In genomic region chr7:100655908-100656674, GRCh38 we compare ENCODE assay signal across 1 cellular context.
TF ChIP-seq lines count a peak whose summit lies in the region.

ACTL6B (minus strand) TSS chr7:100656448; CDS start chr7:100656354, 94 bp downstream.

TF ChIP-seq in HepG2, 621 proteins besides CTCF, POLR2A, EP300 and RAD21 (continued from another document):
- no peak for TF ChIP-seq CENPBD1 (CRISPR knock-in tag; IDR thresholded peaks at IDR 0.05; ENCODE audit: borderline replicate concordance, low read depth)
- no peak for TF ChIP-seq CCAR2 (optimal IDR thresholded peaks at IDR 0.05; ENCODE audit: low read depth, low read length)
- no peak for TF ChIP-seq DPF2 (CRISPR knock-in tag; IDR thresholded peaks at IDR 0.05; ENCODE audit: borderline replicate concordance, low read depth)
- peak; percentile 62; the same call in 1 of the 2 replicates for TF ChIP-seq ZNF574 (CRISPR knock-in tag; IDR thresholded peaks at IDR 0.05)
- peak; percentile 62; the same call in 1 of the 2 replicates for TF ChIP-seq REL (CRISPR knock-in tag; conservative IDR thresholded peaks at IDR 0.05)
- TF ChIP-seq BATF2 (CRISPR knock-in tag; IDR thresholded peaks at IDR 0.05): peak; percentile 57; the same call in 1 of the 2 replicates
- TF ChIP-seq FOXK2 (IDR thresholded peaks at IDR 0.05): no peak
- TF ChIP-seq MED8 (CRISPR knock-in tag; IDR thresholded peaks at IDR 0.05; ENCODE audit: insufficient replicate concordance): no peak
- 0 out of 2 replicates have a peak, but pooled peaks have one; percentile 21 for TF ChIP-seq RBAK (CRISPR knock-in tag; IDR thresholded peaks at IDR 0.05)
- TF ChIP-seq ZNF543 (CRISPR knock-in tag; IDR thresholded peaks at IDR 0.05): 0 out of 2 replicates have a peak, but pooled peaks have one; percentile 46
- no peak for TF ChIP-seq UBTF (CRISPR knock-in tag; IDR thresholded peaks at IDR 0.05)
- TF ChIP-seq NBN (conservative IDR thresholded peaks at IDR 0.05): no peak
- peak; percentile 71; the same call in 1 of the 2 replicates for TF ChIP-seq THRA (CRISPR knock-in tag; IDR thresholded peaks at IDR 0.05; ENCODE audit: borderline replicate concordance)
- 0 out of 2 replicates have a peak, but pooled peaks have one; percentile 67 for TF ChIP-seq ZNF230 (CRISPR knock-in tag; IDR thresholded peaks at IDR 0.05)
- TF ChIP-seq PREB (CRISPR knock-in tag; IDR thresholded peaks at IDR 0.05): no peak
- TF ChIP-seq MYNN (CRISPR knock-in tag; IDR thresholded peaks at IDR 0.05; ENCODE audit: low read depth): peak; percentile 67; the same call in 1 of the 2 replicates
- no peak for TF ChIP-seq RORA (CRISPR knock-in tag; IDR thresholded peaks at IDR 0.05)
- TF ChIP-seq ZNF772 (CRISPR knock-in tag; IDR thresholded peaks at IDR 0.05): peak; percentile 82; the same call in 1 of the 2 replicates
- no peak for TF ChIP-seq RCOR2 (CRISPR knock-in tag; IDR thresholded peaks at IDR 0.05)
- no peak for TF ChIP-seq RBFOX2 (IDR thresholded peaks at IDR 0.05; ENCODE audit: low read depth, low read length)
- no peak for TF ChIP-seq ZNF121 (CRISPR knock-in tag; IDR thresholded peaks at IDR 0.05)
- peak; percentile 87 for TF ChIP-seq ZNF547 (CRISPR knock-in tag; IDR thresholded peaks at IDR 0.05)
- peak; percentile 85 for TF ChIP-seq ZNF792 (CRISPR knock-in tag; IDR thresholded peaks at IDR 0.05)
- no peak for TF ChIP-seq ZNF431 (CRISPR knock-in tag; IDR thresholded peaks at IDR 0.05; ENCODE audit: borderline replicate concordance, low read depth)
- TF ChIP-seq SOX5 (CRISPR knock-in tag; IDR thresholded peaks at IDR 0.05; ENCODE audit: borderline replicate concordance): peak; percentile 29; the same call in 1 of the 2 replicates
- no peak for TF ChIP-seq ZNF784 (CRISPR knock-in tag; IDR thresholded peaks at IDR 0.05; ENCODE audit: borderline replicate concordance)
- TF ChIP-seq ZNF138 (CRISPR knock-in tag; IDR thresholded peaks at IDR 0.05; ENCODE audit: low read depth): peak; percentile 81
- TF ChIP-seq TMF1 (CRISPR knock-in tag; IDR thresholded peaks at IDR 0.05; ENCODE audit: low read depth): peak; percentile 66; the same call in 1 of the 2 replicates
- no peak for TF ChIP-seq HDAC6 (IDR thresholded peaks at IDR 0.05; ENCODE audit: low read depth, low read length)
- TF ChIP-seq JARID2 (CRISPR knock-in tag; IDR thresholded peaks at IDR 0.05; ENCODE audit: insufficient replicate concordance): no peak
- TF ChIP-seq ZNF414 (CRISPR knock-in tag; IDR thresholded peaks at IDR 0.05): peak; percentile 77; the same call in 1 of the 2 replicates
- TF ChIP-seq ZNF737 (CRISPR knock-in tag; IDR thresholded peaks at IDR 0.05; ENCODE audit: borderline replicate concordance): no peak
- 0 out of 2 replicates have a peak, but pooled peaks have one; percentile 9 for TF ChIP-seq ETS1 (CRISPR knock-in tag; IDR thresholded peaks at IDR 0.05)
- TF ChIP-seq ERF (CRISPR knock-in tag; IDR thresholded peaks at IDR 0.05): peak; percentile 89
- 0 out of 2 replicates have a peak, but pooled peaks have one; percentile 75 for TF ChIP-seq CREB3 (CRISPR knock-in tag; IDR thresholded peaks at IDR 0.05)
- no peak for TF ChIP-seq ARHGAP35 (CRISPR knock-in tag; IDR thresholded peaks at IDR 0.05; ENCODE audit: borderline replicate concordance)
- no peak for TF ChIP-seq JUND (CRISPR knock-in tag; IDR thresholded peaks at IDR 0.05)
